In genomic region chr18:10170375-10170774, GRCh38 we compare ENCODE assay signal across 1 cellular context.
TF ChIP-seq lines count a peak whose summit lies in the region.

No MANE protein-coding gene starts in this region.

TF ChIP-seq in H1, 55 proteins besides CTCF, POLR2A, EP300 and RAD21 (continued from another document):
- no peak for TF ChIP-seq CHD7 (IDR thresholded peaks at IDR 0.05; ENCODE audit: insufficient replicate concordance, low read length)
- no peak for TF ChIP-seq SIN3A (conservative IDR thresholded peaks at IDR 0.05 in 1 of 2, IDR thresholded peaks at IDR 0.05 in 1 of 2; ENCODE audit: low read depth in 1 of 2, low read length in 2 of 2)
- TF ChIP-seq SRF (IDR thresholded peaks at IDR 0.05; ENCODE audit: low read depth, low read length): no peak
- no peak for TF ChIP-seq CREB1 (IDR thresholded peaks at IDR 0.05)
